28 cellular contexts compared by ENCODE assay signal in genomic region chr17:76163919-76164318, GRCh38. TPM values are rescaled to one million over a fixed set of nuclear protein-coding genes. Genes with fewer than 3 reads are reported as not detected.
"Had no signal": no experiment of that assay in that cellular context is flagged by ENCODE, and none has a peak within 500 bp of the region (broad histone marks: within the 10 kb centered on the region; RNA-seq: fewer than 3 reads in every experiment).

No MANE protein-coding gene starts in this region.

- H3K27me3 ChIP-seq: MG63 had no signal

- H3K4me3 ChIP-seq: MG63 had no signal

- H3K27me3 Mint-ChIP-seq: activated B cell treated with CpG ODN at 0.5 μM for 24 hours; activated CD4-positive, alpha-beta T cell treated with anti-CD3 and anti-CD28 coated beads, Interleukin-2, amount 10 ng/mL, durations not matched to agents 24 days and 14 days; activated CD8-positive, alpha-beta memory T cell treated with anti-CD3 and anti-CD28 coated beads, Interleukin-2, amount 10 ng/mL, durations not matched to agents 7 days and 5 days; activated T-cell treated with anti-CD3 and anti-CD28 coated beads, Interleukin-2, amount 50 U/mL, for 24 hours; brain; central memory CD8-positive, alpha-beta T cell had no signal

- H3K27ac Mint-ChIP-seq: activated B cell treated with CpG ODN at 0.5 μM for 24 hours; activated CD8-positive, alpha-beta memory T cell treated with anti-CD3 and anti-CD28 coated beads, Interleukin-2, amount 10 ng/mL, durations not matched to agents 7 days and 5 days; activated naive CD4-positive, alpha-beta T cell treated with anti-CD3 and anti-CD28 coated beads, Interleukin-2, amount 50 U/mL, for 72 hours; activated T-helper 1 cell treated with anti-CD3 and anti-CD28 coated beads, Interleukin-12 subunit alpha, Interleukin-12 subunit beta, Interleukin-2, Interleukin-4 antibody, amounts not matched to agents 30 ng/mL and 10 ng/mL and 1 ng/mL, durations not matched to agents 14 hours and 24 hours and 36 hours; T-helper 1 cell treated with Interleukin-12 subunit alpha and Interleukin-12 subunit beta and Interleukin-4 antibody, amounts not matched to agents 30 μg/mL and 1 μg/mL, for 36 hours had no signal

- H3K4me3 Mint-ChIP-seq: activated B cell treated with CpG ODN at 0.5 μM for 24 hours; activated CD4-positive, alpha-beta T cell treated with anti-CD3 and anti-CD28 coated beads, Interleukin-2, amount 10 ng/mL, durations not matched to agents 24 days and 14 days; activated CD8-positive, alpha-beta memory T cell treated with anti-CD3 and anti-CD28 coated beads, Interleukin-2, amount 10 ng/mL, durations not matched to agents 7 days and 5 days; activated T-cell treated with anti-CD3 and anti-CD28 coated beads, Interleukin-2, amount 50 U/mL, for 24 hours; activated T-helper 1 cell treated with anti-CD3 and anti-CD28 coated beads, Interleukin-12 subunit alpha, Interleukin-12 subunit beta, Interleukin-2, Interleukin-4 antibody, amounts not matched to agents 30 ng/mL and 10 ng/mL and 1 ng/mL, durations not matched to agents 14 hours and 24 hours and 36 hours; brain; central memory CD8-positive, alpha-beta T cell; T-helper 1 cell treated with Interleukin-12 subunit alpha and Interleukin-12 subunit beta and Interleukin-4 antibody, amounts not matched to agents 30 μg/mL and 1 μg/mL, for 36 hours had no signal

- FAIRE-seq: astrocyte had no signal

- H3K4me1 Mint-ChIP-seq: activated B cell treated with CpG ODN at 0.5 μM for 24 hours; central memory CD8-positive, alpha-beta T cell had no signal

- DNase-seq: activated B cell treated with CpG ODN at 0.5 μM for 24 hours; activated CD4-positive, alpha-beta T cell treated with anti-CD3 and anti-CD28 coated beads for 1 hour; activated CD4-positive, alpha-beta T cell treated with anti-CD3 and anti-CD28 coated beads, Interleukin-2, amount 10 ng/mL, durations not matched to agents 24 days and 14 days; activated CD4-positive, alpha-beta T cell treated with anti-CD3 and anti-CD28 coated beads, Interleukin-2, amount 50 U/mL, for 48 hours; activated CD8-positive, alpha-beta memory T cell treated with anti-CD3 and anti-CD28 coated beads, Interleukin-2, amount 10 ng/mL, durations not matched to agents 7 days and 5 days; activated effector memory CD4-positive, alpha-beta T cell treated with anti-CD3 and anti-CD28 coated beads, Interleukin-2, amount 50 U/mL, for 16 hours; activated naive CD4-positive, alpha-beta T cell treated with Interleukin-2 at 50 U/mL for 16 hours; activated T-cell treated with anti-CD3 and anti-CD28 coated beads, Interleukin-2, amount 50 U/mL, for 24 hours; amygdala; MG63; NCI-H146; NCI-H187 treated with DMSO at 0.1 percent for 48 hours; NCI-H2081 treated with DMSO at 0.1 percent for 48 hours; NCI-H2171; NCI-H2227 treated with DMSO at 0.1 percent for 48 hours; NCI-H446 treated with DMSO at 0.1 percent for 48 hours; NCI-H526 treated with DMSO at 0.1 percent for 48 hours; NCI-H82; T-helper 9 cell had no signal

- H3K9me3 ChIP-seq: MG63 had no signal

- H3K36me3 ChIP-seq: MG63 had no signal

- ATAC-seq: activated CD8-positive, alpha-beta memory T cell treated with anti-CD3 and anti-CD28 coated beads, Interleukin-2, amount 10 ng/mL, durations not matched to agents 7 days and 5 days; activated naive CD4-positive, alpha-beta T cell treated with anti-CD3 and anti-CD28 coated beads, Interleukin-2, amount 50 U/mL, for 72 hours; Right ventricle myocardium inferior had no signal

RNA-seq across cellular contexts. Expression of gene FOXJ1, which starts 22.9 kb away (rescaled TPM):
- total RNA-seq: activated T-helper 1 cell treated with anti-CD3 and anti-CD28 coated beads, Interleukin-12 subunit alpha, Interleukin-12 subunit beta, Interleukin-2, Interleukin-4 antibody, amounts not matched to agents 30 ng/mL and 10 ng/mL and 1 ng/mL, durations not matched to agents 14 hours and 24 hours and 36 hours; OCI-LY7; Right ventricle myocardium inferior; RPMI7951 had no signal
